8 cellular contexts compared by ENCODE assay signal in the genomic region with DNA sequence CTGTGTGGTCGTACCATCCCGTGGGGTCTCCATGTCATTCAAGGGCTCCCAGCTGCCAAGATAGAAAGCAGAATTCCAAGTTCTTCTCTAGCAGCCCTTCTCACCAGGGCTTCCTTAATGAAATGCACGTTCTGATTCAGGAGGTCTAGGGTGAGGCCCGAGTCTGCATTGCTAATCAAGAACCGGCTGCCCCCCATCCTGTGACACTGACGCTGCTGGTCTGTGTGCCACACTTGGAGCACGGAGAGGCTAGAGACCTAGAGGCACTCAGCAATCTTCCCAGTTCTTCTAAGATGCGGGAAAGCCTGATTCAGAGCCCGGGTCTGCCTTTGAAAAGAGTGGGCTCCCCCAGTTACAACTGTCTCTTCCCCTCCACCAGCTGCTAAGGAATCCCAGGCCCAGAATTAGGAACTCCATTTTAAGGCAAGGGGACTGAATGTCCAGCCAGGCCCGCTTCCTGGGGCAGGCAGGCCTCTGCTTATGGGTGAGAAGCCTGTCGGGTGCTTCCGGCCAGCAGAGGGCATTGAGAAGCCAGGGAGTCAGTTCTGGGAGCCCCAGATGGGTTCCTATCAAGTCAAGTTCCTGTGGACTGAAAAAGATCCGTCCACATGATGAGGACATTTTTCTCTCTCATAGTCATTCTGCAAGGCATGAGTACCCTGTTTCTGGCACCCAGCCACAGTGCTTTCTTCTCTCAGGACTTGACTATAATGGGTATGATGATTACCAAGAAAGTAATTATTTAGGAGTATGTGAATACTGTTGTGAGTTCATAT.
DNase-seq lines count a peak whose midpoint lies in the region; ATAC-seq and TF ChIP-seq lines count a peak whose summit lies in the region.

No MANE protein-coding gene starts in this region.

- no peaks in the 10 kb centered on the region for H4K20me1 ChIP-seq in mammary epithelial cell (ENCODE audit: insufficient read depth, low read length)

- intact Hi-C loops in mammary epithelial cell (cut with micrococcal nuclease) = loop anchor here (1.0 to 10.0 kb wide), 8 partner anchors 97 to 549 kb away; partner anchors contain the start of genes CFAP61, CRNKL1 and NAA20

- H3K36me3 ChIP-seq in mammary epithelial cell (ENCODE audit: insufficient read depth, low read length) (no peaks in the 10 kb centered on the region), thoracic aorta (peaks cover 5% of the 10 kb centered on the region)

- peaks cover 20% of the 10 kb centered on the region for H3K4me1 ChIP-seq in mammary epithelial cell (ENCODE audit: insufficient read depth, low read length)
- peaks cover 4 to 17% of the 10 kb centered on the region in 2 donors for H3K4me1 ChIP-seq in thoracic aorta (ENCODE audit: control insufficient read depth in 1 of 2, low read depth in 2 of 2)

- in situ Hi-C loops in mammary epithelial cell (cut with MboI; ENCODE audit: low sequenced_read_pairs in 2 of 2) = loop anchor here (5.0 to 10.0 kb wide), 3 partner anchors 197 to 317 kb away; no protein-coding TSS in a partner anchor

- dilution Hi-C loops in mammary epithelial cell (cut with HindIII; ENCODE audit: low sequenced_read_pairs) = no loop called here

- no peak overlapping the region for H3K9ac ChIP-seq in mammary epithelial cell (ENCODE audit: insufficient read depth, low read length)

- H3K27ac ChIP-seq in mammary epithelial cell (ENCODE audit: insufficient read depth, low read depth, low read length) = no peak overlapping the region
- peak overlapping the region; percentile 45 to 73 for H3K27ac ChIP-seq in thoracic aorta

- TF ChIP-seq CTCF in mammary epithelial cell (conservative IDR thresholded peaks at IDR 0.05 in 1 of 2, IDR thresholded peaks at IDR 0.05 in 1 of 2; ENCODE audit: extremely low read depth in 1 of 2, insufficient read depth in 1 of 2, low read depth in 1 of 2, low read length in 2 of 2) = peak; percentile 76 to 86
- TF ChIP-seq CTCF in thoracic aorta (IDR thresholded peaks at IDR 0.05) = peak; percentile 57

- H3K4me3 ChIP-seq in mammary epithelial cell (replicated peaks in 1 of 3; ENCODE audit: insufficient read depth in 1 of 3, low read depth in 2 of 3, low read length in 3 of 3) (no peak overlapping the region), thoracic aorta (no peak overlapping the region)

- H3K79me2 ChIP-seq in mammary epithelial cell (ENCODE audit: insufficient read depth, low read length) = no peaks in the 10 kb centered on the region

- DNase-seq in ELR (ENCODE audit: low read depth) (peak; percentile 93), NCI-H1092 treated with DMSO at 0.1 percent for 48 hours (lab: John Stamatoyannopoulos, UW) (peak; percentile 27), mammary epithelial cell (peak; percentile 84), islet precursor cell (peak; percentile 84), thoracic aorta (ENCODE audit: low spot score) (peak; percentile 48), NCI-H2107 (lab: John Stamatoyannopoulos, UW) (no peak)

- WGBS in mammary epithelial cell (ENCODE audit: low coverage, missing lambda C conversion rate) = 61% methylated on average over 13 of the region's 13 CpGs

- no peak overlapping the region for H3K4me2 ChIP-seq in mammary epithelial cell (ENCODE audit: insufficient read depth, low read depth, low read length)

- peak overlapping the region; percentile 89 for H2AFZ ChIP-seq in mammary epithelial cell (ENCODE audit: low read depth, low read length)

- no TSS peak for BruUV-seq in mammary epithelial cell (replicated peaks; lab: Mats Ljungman, UMichigan)

- CTCF ChIA-PET in mammary epithelial cell (lab: Charles Lee; ENCODE audit: low non-redundant PET) = no interaction called here

- H3K27me3 ChIP-seq in mammary epithelial cell (ENCODE audit: insufficient read depth, low read length) (no peaks in the 10 kb centered on the region), thoracic aorta (replicated peaks; ENCODE audit: insufficient read depth) (no peaks in the 10 kb centered on the region)

- ATAC-seq in thoracic aorta (ENCODE audit: insufficient number of reproducible peaks, low FRiP score, low read depth) = peak; percentile 72
- ATAC-seq in GM18498 (IDR thresholded peaks at IDR 0.05; ENCODE audit: unreplicated experiment) = no peak
- no peak for ATAC-seq in HG02870 (IDR thresholded peaks at IDR 0.05; ENCODE audit: unreplicated experiment)

- H3K9me3 ChIP-seq in mammary epithelial cell (replicated peaks; ENCODE audit: insufficient read depth, low read length) (no peaks in the 10 kb centered on the region), thoracic aorta (no peaks in the 10 kb centered on the region)
